26 cellular contexts compared by ENCODE assay signal in the genomic region with DNA sequence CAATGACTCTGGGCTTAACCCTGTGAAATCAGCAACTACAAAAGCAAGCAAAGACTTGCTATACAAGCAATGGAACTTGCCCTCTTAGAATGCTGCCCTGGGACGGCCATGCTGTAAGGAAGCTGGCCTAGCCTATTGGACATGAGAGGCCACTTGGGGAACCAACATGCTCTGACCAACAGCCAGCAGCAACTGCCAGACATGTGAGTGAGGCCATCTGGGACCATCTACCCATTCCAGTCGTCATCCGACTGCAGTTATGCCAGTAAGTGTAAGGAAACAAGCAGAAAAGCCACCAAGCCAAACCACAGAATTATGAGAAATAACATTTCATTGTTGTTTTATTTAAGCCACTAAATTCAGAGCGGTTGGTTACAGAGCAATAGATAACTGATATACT. TPM values are rescaled to one million over a fixed set of nuclear protein-coding genes. Genes with fewer than 3 reads are reported as not detected.
DNase-seq lines count a peak whose midpoint lies in the region; ATAC-seq and TF ChIP-seq lines count a peak whose summit lies in the region.
"Had no signal": no experiment of that assay in that cellular context is flagged by ENCODE, and none has a peak within 500 bp of the region (broad histone marks: within the 10 kb centered on the region; RNA-seq: fewer than 3 reads in every experiment).

No MANE protein-coding gene starts in this region.

- peaks cover 17% of the 10 kb centered on the region for H3K4me1 Mint-ChIP-seq in osteocyte (ENCODE audit: unreplicated experiment)
- H3K4me1 Mint-ChIP-seq: mesothelial cell of epicardium had no signal

- no peak for TF ChIP-seq CTCF in astrocyte of the spinal cord (IDR thresholded peaks at IDR 0.05; ENCODE audit: low read depth, low read length)
- TF ChIP-seq CTCF in fibroblast of mammary gland (conservative IDR thresholded peaks at IDR 0.05; ENCODE audit: control insufficient read depth, insufficient read depth, low read depth, low read length): no peak
- no peak for TF ChIP-seq CTCF in osteocyte (IDR thresholded peaks at IDR 0.05)
- no peak for TF ChIP-seq CTCF in osteoblast (IDR thresholded peaks at IDR 0.05; ENCODE audit: extremely low read depth, low read depth, low read length)
- TF ChIP-seq CTCF in left lung (IDR thresholded peaks at IDR 0.05): no peak

- ATAC-seq in GM18873 (IDR thresholded peaks at IDR 0.05; ENCODE audit: low FRiP score, unreplicated experiment) (no peak), left lung (no peak)
- ATAC-seq: activated naive CD8-positive, alpha-beta T cell treated with anti-CD3 and anti-CD28 coated beads, Interleukin-2, amount 50 U/mL, for 24 hours; T-helper 17 cell had no signal

- H3K27ac ChIP-seq in osteoblast (ENCODE audit: low read depth, low read length) (no peak overlapping the region), left lung (peak overlapping the region in 1 of 2 donors; percentile 4)
- H3K27ac ChIP-seq: Peyer's patch, thyroid gland had no signal

- no peak overlapping the region for H3K4me3 Mint-ChIP-seq in osteocyte (ENCODE audit: unreplicated experiment)
- H3K4me3 Mint-ChIP-seq: activated CD4-positive, alpha-beta T cell treated with anti-CD3 and anti-CD28 coated beads, Interleukin-2, amount 10 ng/mL, durations not matched to agents 24 days and 14 days; activated naive CD8-positive, alpha-beta T cell treated with anti-CD3 and anti-CD28 coated beads, Interleukin-2, amount 50 U/mL, for 24 hours; H9; mesothelial cell of epicardium; T-helper 17 cell had no signal

- no peak overlapping the region for H3K4me2 ChIP-seq in osteoblast (ENCODE audit: insufficient read depth, low read length)
- H3K4me2 ChIP-seq: smooth muscle cell had no signal

- no peaks in the 10 kb centered on the region for H3K9me3 Mint-ChIP-seq in osteocyte (ENCODE audit: unreplicated experiment)
- H3K9me3 Mint-ChIP-seq: activated CD4-positive, alpha-beta T cell treated with anti-CD3 and anti-CD28 coated beads, Interleukin-2, amount 10 ng/mL, durations not matched to agents 24 days and 14 days; activated naive CD8-positive, alpha-beta T cell treated with anti-CD3 and anti-CD28 coated beads, Interleukin-2, amount 50 U/mL, for 24 hours; activated T-helper 2 cell treated with anti-CD3 and anti-CD28 coated beads, Interferon-gamma antibody, Interleukin-2, Interleukin-4, amounts not matched to agents 10 μg/mL and 5 μg/mL and 100 μg/mL, durations not matched to agents 14 hours and 24 hours and 36 hours; H9 had no signal

- H3K9me3 ChIP-seq in osteoblast (ENCODE audit: low read depth, low read length): no peaks in the 10 kb centered on the region
- H3K9me3 ChIP-seq in left lung: peaks cover 0 to 5% of the 10 kb centered on the region in 2 donors
- H3K9me3 ChIP-seq: MG63, thyroid gland had no signal

- H3K36me3 Mint-ChIP-seq in osteocyte (ENCODE audit: unreplicated experiment): peaks cover 27% of the 10 kb centered on the region

- H3K27me3 ChIP-seq in osteoblast (ENCODE audit: insufficient read depth, low read length) (no peaks in the 10 kb centered on the region), left lung (no peaks in the 10 kb centered on the region)
- H3K27me3 ChIP-seq: MG63, Peyer's patch, thyroid gland had no signal

- peaks cover 51% of the 10 kb centered on the region for H3K79me2 ChIP-seq in osteoblast (ENCODE audit: insufficient read depth, low read length)

- peaks cover 41% of the 10 kb centered on the region for H4K20me1 ChIP-seq in osteoblast (ENCODE audit: insufficient read depth, low read length)

- in situ Hi-C loops in G401 (cut with HindIII; ENCODE audit: low sequenced_read_pairs) (no loop called here), astrocyte of the spinal cord (cut with HindIII; ENCODE audit: low sequenced_read_pairs) (no loop called here)

- H2AFZ ChIP-seq in osteoblast (ENCODE audit: low read length): no peak overlapping the region

- H3K27me3 Mint-ChIP-seq in osteocyte (ENCODE audit: unreplicated experiment): no peaks in the 10 kb centered on the region
- H3K27me3 Mint-ChIP-seq: activated CD4-positive, alpha-beta T cell treated with anti-CD3 and anti-CD28 coated beads, Interleukin-2, amount 10 ng/mL, durations not matched to agents 24 days and 14 days; activated naive CD8-positive, alpha-beta T cell treated with anti-CD3 and anti-CD28 coated beads, Interleukin-2, amount 50 U/mL, for 24 hours; T-helper 17 cell had no signal

- peaks cover 5% of the 10 kb centered on the region for H3K36me3 ChIP-seq in osteoblast (ENCODE audit: insufficient read depth, low read length)
- peaks cover 0 to 16% of the 10 kb centered on the region in 2 donors for H3K36me3 ChIP-seq in left lung
- H3K36me3 ChIP-seq: thyroid gland had no signal

- H3K27ac Mint-ChIP-seq in osteocyte (ENCODE audit: unreplicated experiment): peak overlapping the region; percentile 20
- H3K27ac Mint-ChIP-seq: activated CD4-positive, alpha-beta T cell treated with anti-CD3 and anti-CD28 coated beads, Interleukin-2, amount 10 ng/mL, durations not matched to agents 24 days and 14 days; activated naive CD8-positive, alpha-beta T cell treated with anti-CD3 and anti-CD28 coated beads, Interleukin-2, amount 50 U/mL, for 24 hours; activated T-helper 2 cell treated with anti-CD3 and anti-CD28 coated beads, Interferon-gamma antibody, Interleukin-2, Interleukin-4, amounts not matched to agents 10 μg/mL and 5 μg/mL and 100 μg/mL, durations not matched to agents 14 hours and 24 hours and 36 hours; H9; mesothelial cell of epicardium had no signal

- H3K4me3 ChIP-seq in astrocyte of the spinal cord (ENCODE audit: low read depth, low read length) (no peak overlapping the region), fibroblast of mammary gland (ENCODE audit: control insufficient read depth, low read depth, low read length) (no peak overlapping the region), osteoblast (ENCODE audit: insufficient read depth, low read length) (no peak overlapping the region), left lung (no peak overlapping the region)
- H3K4me3 ChIP-seq: MG63, Peyer's patch, smooth muscle cell, thyroid gland had no signal

- DNase-seq in G401 (ENCODE audit: low spot score) (peak; percentile 34), astrocyte of the spinal cord (ENCODE audit: low read depth, low spot score) (peak; percentile 18), fibroblast of mammary gland (ENCODE audit: low read depth) (peak; percentile 23), osteocyte (ENCODE audit: extremely low spot score, unreplicated experiment) (no peak), SHP77 treated with DMSO at 0.1 percent for 48 hours (lab: John Stamatoyannopoulos, UW) (no peak), osteoblast (ENCODE audit: insufficient read length, low spot score, missing footprints) (no peak), left lung (no peak)
- DNase-seq: activated CD4-positive, alpha-beta T cell treated with anti-CD3 and anti-CD28 coated beads, Interleukin-2, amount 10 ng/mL, durations not matched to agents 24 days and 14 days; activated naive CD8-positive, alpha-beta T cell treated with anti-CD3 and anti-CD28 coated beads, Interleukin-2, amount 50 U/mL, for 24 hours; caudate nucleus; erythroblast; H9; left cardiac atrium; MG63; NCI-H1417 treated with DMSO at 0.1 percent for 48 hours; NCI-H2107; NCI-H446 treated with DMSO at 0.1 percent for 48 hours; Peyer's patch; stimulated activated CD4-positive, alpha-beta T cell treated with anti-CD3 and anti-CD28 coated beads, Interleukin-4, amount 100 ng/mL, for 1 hour; stimulated activated naive CD4-positive, alpha-beta T cell treated with Interleukin-2 at 50 U/mL for 16 hours; T-helper 17 cell; thyroid gland had no signal

- intact Hi-C loops in left lung (cut with DNase I): no loop called here

- H3K4me1 ChIP-seq in osteoblast (ENCODE audit: insufficient read depth, low read length): no peaks in the 10 kb centered on the region
- peaks cover 0 to 2% of the 10 kb centered on the region in 2 donors for H3K4me1 ChIP-seq in left lung
- H3K4me1 ChIP-seq: Peyer's patch had no signal

RNA-seq across cellular contexts. Expression of a gene that starts 40.9 kb away (rescaled TPM):
- 22.0 and 30.6 TPM in 2 replicates for total RNA-seq in G401 (2014; rRNA removed; shearing (Covaris generic))
- total RNA-seq in osteocyte (59.9 and 62.4 TPM in 2 replicates), osteoblast (46.0 and 51.0 TPM in 2 replicates), left lung (10 to 100 TPM; 42.9 to 51.7 TPM)

Comparison
In these comparisons a context has a peak if more than half of its experiments do, and no peak if none do; other contexts are left out.
1. DNase-seq: peak in G401 (single experiment), astrocyte of the spinal cord (single experiment) and fibroblast of mammary gland (single experiment); none in osteocyte (single experiment), SHP77 treated with DMSO at 0.1 percent for 48 hours (single experiment), osteoblast (single experiment) and left lung (0 of 2).